Comparison of ENCODE assay signal across 8 cellular contexts in the genomic region with DNA sequence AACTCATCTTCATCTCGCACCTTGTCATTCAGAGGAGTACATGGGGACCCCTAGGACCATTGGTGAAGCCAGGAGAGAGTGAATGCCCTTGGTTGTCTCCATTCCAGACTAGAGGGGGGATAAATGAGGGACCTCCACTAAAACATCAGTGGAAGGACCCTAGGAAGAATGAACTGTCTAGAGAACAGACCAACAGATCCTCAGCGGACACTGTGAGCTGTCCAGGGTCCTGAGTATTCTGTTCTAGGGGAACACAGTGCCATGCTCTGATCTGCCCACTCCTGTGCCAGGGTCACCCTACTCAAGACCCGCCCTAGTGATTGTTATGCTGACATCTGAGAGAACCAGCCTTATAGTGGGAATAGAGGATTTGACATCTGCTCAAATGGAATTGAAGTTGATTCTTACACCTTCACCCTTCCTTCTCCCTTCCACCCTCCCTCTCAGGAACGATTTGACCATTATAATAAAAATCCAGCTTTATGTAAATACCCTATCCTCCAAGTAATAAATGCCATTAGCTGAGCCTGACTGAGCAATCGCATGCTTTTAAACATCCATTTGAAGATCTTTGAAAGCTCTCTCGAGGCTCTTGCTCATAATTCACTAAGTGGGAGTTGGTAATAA. TPM values are rescaled to one million over a fixed set of nuclear protein-coding genes. Genes with fewer than 3 reads are reported as not detected.
DNase-seq lines count a peak whose midpoint lies in the region; ATAC-seq, FAIRE-seq and TF ChIP-seq lines count a peak whose summit lies in the region.

No MANE protein-coding gene starts in this region.

- H4K20me1 ChIP-seq in SK-N-SH (ENCODE audit: insufficient read depth), result 0 out of 2 replicates have a peak, but pooled peaks cover 2% of the 10 kb centered on the region

- H3K27ac Mint-ChIP-seq in natural killer cell, result no peak overlapping the region
- no peak overlapping the region for H3K27ac Mint-ChIP-seq in natural killer cell treated with Interleukin-12 subunit alpha and Interleukin-12 subunit beta and Interleukin-15 and Interleukin-18, amount 100 ng/mL, for 72 hours

- peak in 2 of 3 donors; percentile 66 to 76 for ATAC-seq in natural killer cell
- ATAC-seq in natural killer cell treated with Interleukin-12 subunit alpha and Interleukin-12 subunit beta and Interleukin-15 and Interleukin-18, amount 100 ng/mL, for 72 hours, result no peak
- no peak for ATAC-seq in HG03520 (IDR thresholded peaks at IDR 0.05; ENCODE audit: unreplicated experiment)

- no peak for DNase-seq in natural killer cell
- no peak for DNase-seq in natural killer cell treated with Interleukin-12 subunit alpha and Interleukin-12 subunit beta and Interleukin-15 and Interleukin-18, amount 100 ng/mL, for 72 hours (ENCODE audit: low spot score)
- no peak for DNase-seq in SK-N-SH
- DNase-seq in fibroblast of villous mesenchyme (ENCODE audit: low read depth), result peak; percentile 41
- peak; percentile 68 for DNase-seq in urothelium cell line (ENCODE audit: low spot score)
- no peak for DNase-seq in NK-92 treated with Interleukin-12 subunit alpha and Interleukin-12 subunit beta, amount 100 ng/mL, for 24 hours (lab: John Stamatoyannopoulos, UW)
- DNase-seq in vagina (ENCODE audit: extremely low spot score in 2 of 2), result no peak

- CTCF ChIA-PET in SK-N-SH (lab: Yijun Ruan, JAX), result interaction anchor here (1.0 to 1.5 kb wide), 4 partner anchors 12 to 39 kb away, joined by 3 to 4 read pairs (median 3); no protein-coding TSS in a partner anchor

- peaks cover 29 to 33% of the 10 kb centered on the region in 2 donors for H3K27me3 Mint-ChIP-seq in natural killer cell (ENCODE audit: low read depth in 2 of 2)
- peaks cover 28 to 48% of the 10 kb centered on the region in 2 donors for H3K27me3 Mint-ChIP-seq in natural killer cell treated with Interleukin-12 subunit alpha and Interleukin-12 subunit beta and Interleukin-15 and Interleukin-18, amount 100 ng/mL, for 72 hours

- no peak for TF ChIP-seq RAD21 in SK-N-SH (IDR thresholded peaks at IDR 0.05; ENCODE audit: low read length)

- H3K36me3 Mint-ChIP-seq in natural killer cell, result no peaks in the 10 kb centered on the region
- no peaks in the 10 kb centered on the region for H3K36me3 Mint-ChIP-seq in natural killer cell treated with Interleukin-12 subunit alpha and Interleukin-12 subunit beta and Interleukin-15 and Interleukin-18, amount 100 ng/mL, for 72 hours

- no peak overlapping the region for H3K4me3 Mint-ChIP-seq in natural killer cell
- no peak overlapping the region for H3K4me3 Mint-ChIP-seq in natural killer cell treated with Interleukin-12 subunit alpha and Interleukin-12 subunit beta and Interleukin-15 and Interleukin-18, amount 100 ng/mL, for 72 hours

- H3K9ac ChIP-seq in SK-N-SH, result no peak overlapping the region

- POLR2A ChIA-PET in SK-N-SH (lab: Yijun Ruan, JAX), result no interaction called here

- H3K9me3 Mint-ChIP-seq in natural killer cell, result no peaks in the 10 kb centered on the region
- peaks cover 3% of the 10 kb centered on the region for H3K9me3 Mint-ChIP-seq in natural killer cell treated with Interleukin-12 subunit alpha and Interleukin-12 subunit beta and Interleukin-15 and Interleukin-18, amount 100 ng/mL, for 72 hours

- no peak for TF ChIP-seq POLR2A in vagina (IDR thresholded peaks at IDR 0.05)

- no peaks in the 10 kb centered on the region for H3K4me1 Mint-ChIP-seq in natural killer cell
- no peaks in the 10 kb centered on the region for H3K4me1 Mint-ChIP-seq in natural killer cell treated with Interleukin-12 subunit alpha and Interleukin-12 subunit beta and Interleukin-15 and Interleukin-18, amount 100 ng/mL, for 72 hours (ENCODE audit: low read depth in 2 of 2)

- H3K36me3 ChIP-seq in SK-N-SH (replicated peaks in 1 of 2; ENCODE audit: control insufficient read depth in 1 of 2, insufficient read depth in 2 of 2, low read length in 1 of 2), result no peaks in the 10 kb centered on the region
- no peaks in the 10 kb centered on the region for H3K36me3 ChIP-seq in vagina

- WGBS in SK-N-SH (ENCODE audit: low lambda C conversion rate), result 29% methylated on average over 6 of the region's 6 CpGs

- H2AFZ ChIP-seq in SK-N-SH (ENCODE audit: low read depth), result no peak overlapping the region

- no peak overlapping the region for H3K4me3 ChIP-seq in SK-N-SH (ENCODE audit: low read depth in 2 of 2, low read length in 1 of 2)
- H3K4me3 ChIP-seq in fibroblast of villous mesenchyme (ENCODE audit: low read depth, low read length), result no peak overlapping the region
- H3K4me3 ChIP-seq in vagina, result no peak overlapping the region

- H3K79me2 ChIP-seq in SK-N-SH (ENCODE audit: insufficient read depth), result no peaks in the 10 kb centered on the region

- no peak for TF ChIP-seq EP300 in SK-N-SH (IDR thresholded peaks at IDR 0.05; ENCODE audit: borderline replicate concordance in 1 of 2, low read depth in 1 of 2, low read length in 1 of 2)

- H3K4me1 ChIP-seq in SK-N-SH (ENCODE audit: control insufficient read depth in 1 of 2, insufficient read depth in 2 of 2, low read depth in 1 of 2, low read length in 1 of 2), result no peaks in the 10 kb centered on the region; a peak in 1 of 4 replicates
- H3K4me1 ChIP-seq in vagina, result no peaks in the 10 kb centered on the region

- TF ChIP-seq CTCF in natural killer cell (IDR thresholded peaks at IDR 0.05), result no peak
- no peak for TF ChIP-seq CTCF in SK-N-SH (IDR thresholded peaks at IDR 0.05)
- no peak for TF ChIP-seq CTCF in fibroblast of villous mesenchyme (IDR thresholded peaks at IDR 0.05; ENCODE audit: insufficient read depth, low read depth, low read length)
- no peak for TF ChIP-seq CTCF in vagina (IDR thresholded peaks at IDR 0.05)

- H3K4me2 ChIP-seq in SK-N-SH, result no peak overlapping the region

- no peaks in the 10 kb centered on the region for H3K9me2 ChIP-seq in SK-N-SH

- FAIRE-seq in urothelium cell line (lab: Jason Lieb, UNC), result no peak

- H3F3A ChIP-seq in SK-N-SH (replicated peaks; ENCODE audit: insufficient read depth), result no peaks in the 10 kb centered on the region

- no peak overlapping the region for H3K27ac ChIP-seq in SK-N-SH (ENCODE audit: low read depth in 2 of 2, low read length in 1 of 2)
- H3K27ac ChIP-seq in vagina, result no peak overlapping the region

- H3K27me3 ChIP-seq in SK-N-SH (ENCODE audit: insufficient read depth) (no peaks in the 10 kb centered on the region), vagina (no peaks in the 10 kb centered on the region)

- intact Hi-C loops in natural killer cell (cut with micrococcal nuclease) (no loop called here), vagina (cut with DNase I) (no loop called here)

- H3K9me3 ChIP-seq in SK-N-SH (no peaks in the 10 kb centered on the region), vagina (no peaks in the 10 kb centered on the region)

TF ChIP-seq in SK-N-SH, 30 proteins besides CTCF, POLR2A, EP300 and RAD21:
- peak; percentile 98 for TF ChIP-seq REST (IDR thresholded peaks at IDR 0.05; ENCODE audit: low read depth, low read length)
- TF ChIP-seq FOXJ3 (CRISPR knock-in tag; IDR thresholded peaks at IDR 0.05), result no peak
- no peak for TF ChIP-seq RFX5 (IDR thresholded peaks at IDR 0.05; ENCODE audit: low read length)
- no peak for TF ChIP-seq MAX (IDR thresholded peaks at IDR 0.05; ENCODE audit: low read depth)
TF ChIP-seq in SK-N-SH: peak in this region for 1.

RNA-seq across cellular contexts. Expression of gene SLC32A1, which starts 43.7 kb away (rescaled TPM):
- total RNA-seq in natural killer cell (not detected), fibroblast of villous mesenchyme (not detected in 2 replicates), vagina (not detected)
- total RNA-seq in natural killer cell treated with Interleukin-12 subunit alpha and Interleukin-12 subunit beta and Interleukin-15 and Interleukin-18, amount 100 ng/mL, for 72 hours, result not detected
- not detected in 2 replicates for polyA plus RNA-seq in SK-N-SH (2012; rRNA removed)
- polyA plus RNA-seq in SK-N-SH (2012; cell fraction: cytosol; rRNA removed), result not detected in 2 replicates
- polyA plus RNA-seq in SK-N-SH (2012; cell fraction: nucleus; rRNA removed), result not detected in 2 replicates

Comparison
In these comparisons a context has a peak if more than half of its experiments do, and no peak if none do; other contexts are left out.
1. ATAC-seq: peak in natural killer cell (2 of 3); none in natural killer cell treated with Interleukin-12 subunit alpha and Interleukin-12 subunit beta and Interleukin-15 and Interleukin-18, amount 100 ng/mL, for 72 hours (0 of 2) and HG03520 (single experiment).
2. DNase-seq: peak in fibroblast of villous mesenchyme (single experiment) and urothelium cell line (single experiment); none in natural killer cell (single experiment), natural killer cell treated with Interleukin-12 subunit alpha and Interleukin-12 subunit beta and Interleukin-15 and Interleukin-18, amount 100 ng/mL, for 72 hours (single experiment), SK-N-SH (single experiment), NK-92 treated with Interleukin-12 subunit alpha and Interleukin-12 subunit beta, amount 100 ng/mL, for 24 hours (single experiment) and vagina (0 of 2).